19 cellular contexts compared by ENCODE assay signal in genomic region chr12:20555771-20556170, GRCh38.
"Had no signal": no experiment of that assay in that cellular context is flagged by ENCODE, and none has a peak within 500 bp of the region (broad histone marks: within the 10 kb centered on the region; RNA-seq: fewer than 3 reads in every experiment).

No MANE protein-coding gene starts in this region.

- H3K4me3 Mint-ChIP-seq: effector memory CD8-positive, alpha-beta T cell; natural killer cell treated with Interleukin-12 subunit alpha and Interleukin-12 subunit beta and Interleukin-15 and Interleukin-18, amount 100 ng/mL, for 72 hours; neural progenitor cell; stimulated activated memory B cell treated with anti-CD40 and anti-IgM and Interleukin-4, amounts not matched to agents 10 μg/mL and 1 μg/mL and 100 μg/mL, for 72 hours; stimulated activated naive CD8-positive, alpha-beta T cell treated with anti-CD3 and anti-CD28 coated beads, Interleukin-15, Interleukin-2, amounts not matched to agents 100 ng/mL and 50 ng/mL, for 24 hours had no signal

- DNase-seq: effector memory CD8-positive, alpha-beta T cell; erythroblast; foreskin melanocyte; head of caudate nucleus; left colon; mesenchymal stem cell; midbrain; nucleus accumbens; retina; right lobe of liver; spleen; stimulated activated CD4-positive, alpha-beta T cell treated with anti-CD3 and anti-CD28 coated beads, Interleukin-15, amount 100 ng/mL, for 24 hours; stimulated activated CD4-positive, alpha-beta T cell treated with anti-CD3 and anti-CD28 coated beads, Interleukin-1b, Interleukin-23, amount 100 ng/mL, for 48 hours; stimulated activated CD4-positive, alpha-beta T cell treated with anti-CD3 and anti-CD28 coated beads, Interleukin-4, amount 100 ng/mL, for 24 hours; upper lobe of left lung had no signal

- H3K36me3 Mint-ChIP-seq: natural killer cell treated with Interleukin-12 subunit alpha and Interleukin-12 subunit beta and Interleukin-15 and Interleukin-18, amount 100 ng/mL, for 72 hours; neural progenitor cell; stimulated activated memory B cell treated with anti-CD40 and anti-IgM and Interleukin-4, amounts not matched to agents 10 μg/mL and 1 μg/mL and 100 μg/mL, for 72 hours had no signal

- H3K4me1 Mint-ChIP-seq: neural progenitor cell; stimulated activated memory B cell treated with anti-CD40 and anti-IgM and Interleukin-4, amounts not matched to agents 10 μg/mL and 1 μg/mL and 100 μg/mL, for 72 hours had no signal

- H3K9me3 Mint-ChIP-seq: effector memory CD8-positive, alpha-beta T cell; natural killer cell treated with Interleukin-12 subunit alpha and Interleukin-12 subunit beta and Interleukin-15 and Interleukin-18, amount 100 ng/mL, for 72 hours; stimulated activated naive CD8-positive, alpha-beta T cell treated with anti-CD3 and anti-CD28 coated beads, Interleukin-15, Interleukin-2, amounts not matched to agents 100 ng/mL and 50 ng/mL, for 24 hours had no signal

- H3K27ac Mint-ChIP-seq: effector memory CD8-positive, alpha-beta T cell; natural killer cell treated with Interleukin-12 subunit alpha and Interleukin-12 subunit beta and Interleukin-15 and Interleukin-18, amount 100 ng/mL, for 72 hours; neural progenitor cell; stimulated activated memory B cell treated with anti-CD40 and anti-IgM and Interleukin-4, amounts not matched to agents 10 μg/mL and 1 μg/mL and 100 μg/mL, for 72 hours; stimulated activated naive CD8-positive, alpha-beta T cell treated with anti-CD3 and anti-CD28 coated beads, Interleukin-15, Interleukin-2, amounts not matched to agents 100 ng/mL and 50 ng/mL, for 24 hours had no signal

- H3K27me3 Mint-ChIP-seq: effector memory CD8-positive, alpha-beta T cell; natural killer cell treated with Interleukin-12 subunit alpha and Interleukin-12 subunit beta and Interleukin-15 and Interleukin-18, amount 100 ng/mL, for 72 hours; stimulated activated memory B cell treated with anti-CD40 and anti-IgM and Interleukin-4, amounts not matched to agents 10 μg/mL and 1 μg/mL and 100 μg/mL, for 72 hours; stimulated activated naive CD8-positive, alpha-beta T cell treated with anti-CD3 and anti-CD28 coated beads, Interleukin-15, Interleukin-2, amounts not matched to agents 100 ng/mL and 50 ng/mL, for 24 hours had no signal
